In the genomic region with DNA sequence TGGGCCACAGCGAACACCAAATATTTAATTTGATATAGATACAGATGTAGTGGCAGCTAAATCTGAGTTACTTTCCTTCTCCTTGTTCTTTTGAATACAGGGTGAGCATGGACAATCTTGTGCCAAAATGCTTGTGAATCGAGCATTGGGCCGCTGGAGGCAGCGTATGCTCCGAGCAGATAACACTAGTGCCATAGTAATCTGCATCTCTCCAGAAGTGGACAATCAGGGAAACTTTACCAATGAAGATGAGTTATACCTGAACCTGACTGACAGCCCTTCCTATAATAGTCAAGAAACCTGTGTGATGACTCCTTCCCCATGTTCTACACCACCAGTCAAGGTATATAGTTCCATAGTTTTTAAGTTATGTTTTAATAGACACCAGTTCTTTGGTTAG, we compare ENCODE assay signal across 29 cellular contexts. TPM values are rescaled to one million over a fixed set of nuclear protein-coding genes. Genes with fewer than 3 reads are reported as not detected.
A peak's percentile ranks its signal among the peaks of the same experiment; 100 is the strongest.
DNase-seq lines count a peak whose midpoint lies in the region; ATAC-seq and TF ChIP-seq lines count a peak whose summit lies in the region.
"Had no signal": no experiment of that assay in that cellular context is flagged by ENCODE, and none has a peak within 500 bp of the region (broad histone marks: within the 10 kb centered on the region; RNA-seq: fewer than 3 reads in every experiment).

No MANE protein-coding gene starts in this region.

- peak overlapping the region; percentile 27; the same call in 1 of the 2 replicates for H3K27ac ChIP-seq in VCaP
- H3K27ac ChIP-seq in layer of hippocampus (ENCODE audit: low read depth, low read length) = peak overlapping the region; percentile 18
- H3K27ac ChIP-seq: SJSA1 had no signal

- TF ChIP-seq CTCF in LNCaP clone FGC (IDR thresholded peaks at IDR 0.05; ENCODE audit: control insufficient read depth, extremely low read depth, insufficient read depth) = peak; percentile 24; the same call in 1 of the 2 replicates
- TF ChIP-seq CTCF in VCaP (conservative IDR thresholded peaks at IDR 0.05) = peak; percentile 17; the same call in 1 of the 2 replicates
- TF ChIP-seq CTCF in subcutaneous adipose tissue (IDR thresholded peaks at IDR 0.05; ENCODE audit: low read depth) = peak; percentile 44

- no peak overlapping the region for H3K4me3 Mint-ChIP-seq in stimulated activated effector memory CD8-positive, alpha-beta T cell treated with anti-CD3 and anti-CD28 coated beads, Interleukin-12 subunit alpha, Interleukin-12 subunit beta, amount 100 ng/mL, for 72 hours
- H3K4me3 Mint-ChIP-seq: B cell; CD14-positive monocyte; CD8-positive, alpha-beta memory T cell; IgD-negative memory B cell had no signal

- no peaks in the 10 kb centered on the region for H3K9me3 Mint-ChIP-seq in stimulated activated effector memory CD8-positive, alpha-beta T cell treated with anti-CD3 and anti-CD28 coated beads, Interleukin-12 subunit alpha, Interleukin-12 subunit beta, amount 100 ng/mL, for 72 hours
- H3K9me3 Mint-ChIP-seq: CD14-positive monocyte; CD8-positive, alpha-beta memory T cell; IgD-negative memory B cell had no signal

- H3K36me3 Mint-ChIP-seq in stimulated activated effector memory CD8-positive, alpha-beta T cell treated with anti-CD3 and anti-CD28 coated beads, Interleukin-12 subunit alpha, Interleukin-12 subunit beta, amount 100 ng/mL, for 72 hours = peaks cover 55% of the 10 kb centered on the region

- no peak overlapping the region for H3K4me3 ChIP-seq in LNCaP clone FGC (ENCODE audit: low read depth, low read length)
- H3K4me3 ChIP-seq: SJSA1 had no signal

- peak; percentile 18 for DNase-seq in LNCaP clone FGC (ENCODE audit: low read depth)
- DNase-seq in OCI-M2 (lab: John Stamatoyannopoulos, UW; ENCODE audit: unreplicated experiment) = no peak
- DNase-seq in stimulated activated effector memory CD8-positive, alpha-beta T cell treated with anti-CD3 and anti-CD28 coated beads, Interleukin-12 subunit alpha, Interleukin-12 subunit beta, amount 100 ng/mL, for 72 hours (ENCODE audit: low spot score in 2 of 2) = no peak
- no peak for DNase-seq in NCI-H2081 treated with DMSO at 0.1 percent for 48 hours (lab: John Stamatoyannopoulos, UW)
- DNase-seq: CD8-positive, alpha-beta memory T cell; DMS 273 treated with DMSO at 0.1 percent for 48 hours; DMS79; EL; GDM1; Karpas-422; MV-4-11; NCI-H1105; NCI-H1436 treated with DMSO at 0.1 percent for 48 hours; NCI-H187 treated with DMSO at 0.1 percent for 48 hours; NCI-H2107; NCI-H446; NCI-H526; NCI-H82; NK-92 treated with Interleukin-12 subunit alpha and Interleukin-12 subunit beta, amount 100 ng/mL, for 24 hours; Right ventricle myocardium superior; RPMI8226 had no signal

- no peaks in the 10 kb centered on the region for H3K27me3 ChIP-seq in layer of hippocampus (ENCODE audit: control insufficient read depth, insufficient read depth, low read length)
- H3K27me3 ChIP-seq: SJSA1 had no signal

- H3K27ac Mint-ChIP-seq in stimulated activated effector memory CD8-positive, alpha-beta T cell treated with anti-CD3 and anti-CD28 coated beads, Interleukin-12 subunit alpha, Interleukin-12 subunit beta, amount 100 ng/mL, for 72 hours = no peak overlapping the region
- H3K27ac Mint-ChIP-seq: B cell, IgD-negative memory B cell had no signal

- H3K4me1 Mint-ChIP-seq in stimulated activated effector memory CD8-positive, alpha-beta T cell treated with anti-CD3 and anti-CD28 coated beads, Interleukin-12 subunit alpha, Interleukin-12 subunit beta, amount 100 ng/mL, for 72 hours = peaks cover 22% of the 10 kb centered on the region

- no peak for ATAC-seq in GM21526 (IDR thresholded peaks at IDR 0.05; ENCODE audit: low FRiP score, unreplicated experiment)
- ATAC-seq in stimulated activated effector memory CD8-positive, alpha-beta T cell treated with anti-CD3 and anti-CD28 coated beads, Interleukin-12 subunit alpha, Interleukin-12 subunit beta, amount 100 ng/mL, for 72 hours = no peak

RNA-seq across cellular contexts. Expression of gene BCAS3, which starts 21.2 kb away (rescaled TPM):
- total RNA-seq in subcutaneous adipose tissue = 10 to 100 TPM; 21.7 to 42.2 (median 23.0) TPM

RNA-seq across cellular contexts. Expression of gene PPM1D, which starts 56.5 kb away (rescaled TPM):
- 10 to 100 TPM; 12.2 to 16.1 (median 15.4) TPM for total RNA-seq in subcutaneous adipose tissue
